Comparison of ENCODE assay signal across 13 cellular contexts in the genomic region with DNA sequence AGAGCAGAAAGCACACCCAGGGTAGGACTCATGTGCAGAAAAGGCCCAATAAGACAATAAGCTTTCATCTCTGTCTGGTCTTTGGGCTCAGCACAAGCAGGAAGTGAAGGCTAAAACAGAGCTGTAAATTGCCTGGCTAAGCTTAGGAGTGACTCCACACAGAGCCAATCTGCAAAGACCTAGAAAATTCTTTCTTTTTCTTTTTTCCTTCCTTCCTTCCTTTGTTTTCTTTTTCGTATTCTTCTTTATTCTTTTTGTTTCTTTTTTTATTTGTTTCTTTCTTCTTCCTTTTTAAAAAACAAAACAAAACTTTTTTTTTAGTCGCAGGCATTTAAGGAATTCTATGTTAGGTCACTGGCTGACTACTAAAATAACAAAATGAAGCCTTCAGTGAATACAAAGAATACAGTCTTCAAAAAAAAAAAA. TPM values are rescaled to one million over a fixed set of nuclear protein-coding genes. Genes with fewer than 3 reads are reported as not detected.
DNase-seq lines count a peak whose midpoint lies in the region; TF ChIP-seq lines count a peak whose summit lies in the region.
"Had no signal": no experiment of that assay in that cellular context is flagged by ENCODE, and none has a peak within 500 bp of the region (broad histone marks: within the 10 kb centered on the region; RNA-seq: fewer than 3 reads in every experiment).

No MANE protein-coding gene starts in this region.

- in situ Hi-C loops in mammary epithelial cell (cut with MboI; ENCODE audit: low sequenced_read_pairs in 2 of 2): loop anchor here in 1 of 2 donors (10.0 kb wide), 1 partner anchor 118 kb away; a partner anchor contains a TSS
- in situ Hi-C loops in transverse colon (cut with MboI; ENCODE audit: low pct_ligation_motif_present in 1 of 4, low pct_unique_long_range_greater_than_20kb in 1 of 4, low sequenced_read_pairs in 3 of 4): loop anchor here in 1 of 4 donors (10.0 kb wide), 1 partner anchor 58 kb away; a partner anchor contains a TSS

- no peak for DNase-seq in mammary epithelial cell
- DNase-seq in breast epithelium (ENCODE audit: low spot score in 2 of 2): no peak
- DNase-seq in cardiac fibroblast (ENCODE audit: low read depth in 2 of 2): peak; percentile 36 to 37
- peak; percentile 24 for DNase-seq in medulla oblongata (ENCODE audit: extremely low spot score)
- no peak for DNase-seq in transverse colon
- DNase-seq in prostate gland (ENCODE audit: low spot score): no peak
- no peak for DNase-seq in CD1c-positive myeloid dendritic cell (ENCODE audit: extremely low spot score)
- no peak for DNase-seq in iPS-NIHi7 (ENCODE audit: extremely low spot score)
- DNase-seq: amniotic stem cell, GOT3, NCI-H2081, nucleus accumbens, stomach had no signal

- CTCF ChIA-PET in mammary epithelial cell (lab: Charles Lee; ENCODE audit: low non-redundant PET): interaction anchor here (0.6 kb wide), 3 partner anchors 16 to 380 kb away, joined by 4 to 8 read pairs (median 5); no protein-coding TSS in a partner anchor

- no peak for TF ChIP-seq EP300 in transverse colon (IDR thresholded peaks at IDR 0.05; ENCODE audit: low read depth)

- dilution Hi-C loops in mammary epithelial cell (cut with HindIII; ENCODE audit: low sequenced_read_pairs): no loop called here

- H2AFZ ChIP-seq in mammary epithelial cell (ENCODE audit: low read depth, low read length): peak overlapping the region; percentile 42

- no peaks in the 10 kb centered on the region for H3K27me3 ChIP-seq in mammary epithelial cell (ENCODE audit: insufficient read depth, low read length)
- no peaks in the 10 kb centered on the region for H3K27me3 ChIP-seq in breast epithelium
- H3K27me3 ChIP-seq in transverse colon: no peaks in the 10 kb centered on the region
- no peaks in the 10 kb centered on the region for H3K27me3 ChIP-seq in prostate gland (replicated peaks; ENCODE audit: insufficient read depth)
- H3K27me3 ChIP-seq: stomach had no signal

- no peak overlapping the region for H3K9ac ChIP-seq in mammary epithelial cell (ENCODE audit: insufficient read depth, low read length)

- TF ChIP-seq CTCF in mammary epithelial cell (conservative IDR thresholded peaks at IDR 0.05 in 1 of 2, IDR thresholded peaks at IDR 0.05 in 1 of 2; ENCODE audit: extremely low read depth in 1 of 2, insufficient read depth in 1 of 2, low read depth in 1 of 2, low read length in 2 of 2) (no peak), breast epithelium (IDR thresholded peaks at IDR 0.05) (no peak), cardiac fibroblast (IDR thresholded peaks at IDR 0.05; ENCODE audit: low read depth, low read length) (no peak), transverse colon (IDR thresholded peaks at IDR 0.05) (no peak), prostate gland (IDR thresholded peaks at IDR 0.05) (no peak)

- BruUV-seq in mammary epithelial cell (replicated peaks; lab: Mats Ljungman, UMichigan): no TSS peak

- H3K4me2 ChIP-seq in mammary epithelial cell (ENCODE audit: insufficient read depth, low read depth, low read length): no peak overlapping the region

- H3K36me3 ChIP-seq in mammary epithelial cell (ENCODE audit: insufficient read depth, low read length) (no peaks in the 10 kb centered on the region), breast epithelium (no peaks in the 10 kb centered on the region), transverse colon (no peaks in the 10 kb centered on the region), prostate gland (no peaks in the 10 kb centered on the region)
- H3K36me3 ChIP-seq: stomach had no signal

- no peaks in the 10 kb centered on the region for H3K4me1 ChIP-seq in mammary epithelial cell (ENCODE audit: insufficient read depth, low read length)
- H3K4me1 ChIP-seq in breast epithelium: no peaks in the 10 kb centered on the region
- peaks cover 0 to 16% (median 6%) of the 10 kb centered on the region in 4 donors for H3K4me1 ChIP-seq in transverse colon
- H3K4me1 ChIP-seq in prostate gland (replicated peaks): no peaks in the 10 kb centered on the region
- H3K4me1 ChIP-seq: stomach had no signal

- no peaks in the 10 kb centered on the region for H3K79me2 ChIP-seq in mammary epithelial cell (ENCODE audit: insufficient read depth, low read length)

- H3K4me3 ChIP-seq in mammary epithelial cell (replicated peaks in 1 of 3; ENCODE audit: insufficient read depth in 1 of 3, low read depth in 2 of 3, low read length in 3 of 3): no peak overlapping the region
- no peak overlapping the region for H3K4me3 ChIP-seq in breast epithelium
- H3K4me3 ChIP-seq in cardiac fibroblast (replicated peaks in 1 of 2; ENCODE audit: low read depth in 2 of 2, low read length in 2 of 2): no peak overlapping the region
- H3K4me3 ChIP-seq in transverse colon: no peak overlapping the region
- no peak overlapping the region for H3K4me3 ChIP-seq in prostate gland
- H3K4me3 ChIP-seq: stomach had no signal

- intact Hi-C loops in mammary epithelial cell (cut with micrococcal nuclease): no loop called here
- intact Hi-C loops in breast epithelium (cut with DNase I; ENCODE audit: low total_unique reads): no loop called here
- intact Hi-C loops in transverse colon (cut with DNase I; ENCODE audit: low total_unique reads): loop anchor here (5.0 kb wide), 1 partner anchor 1006 kb away; no protein-coding TSS in a partner anchor
- intact Hi-C loops in prostate gland (cut with DNase I): no loop called here

- H3K27ac ChIP-seq in mammary epithelial cell (ENCODE audit: insufficient read depth, low read depth, low read length): no peak overlapping the region
- H3K27ac ChIP-seq in breast epithelium: no peak overlapping the region
- H3K27ac ChIP-seq in transverse colon: peak overlapping the region in 3 of 4 donors; percentile 44 to 58 (median 57)
- no peak overlapping the region for H3K27ac ChIP-seq in prostate gland

- WGBS in mammary epithelial cell (ENCODE audit: low coverage, missing lambda C conversion rate): 92% methylated on average over 2 of the region's 2 CpGs
- WGBS in transverse colon (ENCODE audit: low coverage in 1 of 2), 2 donors: 54 to 64% methylated on average over 2 of the region's 2 CpGs
- WGBS in prostate gland: 69% methylated on average over 2 of the region's 2 CpGs

- H3K9me3 ChIP-seq in mammary epithelial cell (replicated peaks; ENCODE audit: insufficient read depth, low read length): no peaks in the 10 kb centered on the region
- H3K9me3 ChIP-seq in breast epithelium: no peaks in the 10 kb centered on the region
- no peaks in the 10 kb centered on the region for H3K9me3 ChIP-seq in transverse colon
- H3K9me3 ChIP-seq in prostate gland: no peaks in the 10 kb centered on the region
- H3K9me3 ChIP-seq: stomach had no signal

- no peak for TF ChIP-seq POLR2A in breast epithelium (IDR thresholded peaks at IDR 0.05)
- TF ChIP-seq POLR2A in transverse colon (IDR thresholded peaks at IDR 0.05): no peak
- TF ChIP-seq POLR2A in prostate gland (IDR thresholded peaks at IDR 0.05): no peak

- no peaks in the 10 kb centered on the region for H4K20me1 ChIP-seq in mammary epithelial cell (ENCODE audit: insufficient read depth, low read length)

RNA-seq across cellular contexts. Expression of a gene that starts 12.2 kb away (rescaled TPM):
- total RNA-seq in mammary epithelial cell (10 to 100 TPM; 24.0 to 62.2 TPM), breast epithelium (10 to 100 TPM; 20.3 to 30.4 (median 27.0) TPM), transverse colon (10 to 100 TPM; 39.4 to 75.5 (median 52.6) TPM), prostate gland (100 to 1,000 TPM in 1 of 2 donors, 10 to 100 TPM in 1; 61.8 to 107 TPM)
- 89.7 TPM for polyA plus RNA-seq in mammary epithelial cell
- 193 TPM for polyA minus RNA-seq in mammary epithelial cell

RNA-seq across cellular contexts. Expression of a gene that starts 12.4 kb away (rescaled TPM):
- total RNA-seq in mammary epithelial cell: 10 to 100 TPM; 12.2 to 18.4 TPM
- 6.4 TPM for polyA plus RNA-seq in mammary epithelial cell
- 3.4 TPM for polyA minus RNA-seq in mammary epithelial cell
- 10 to 100 TPM; 22.2 to 39.8 (median 35.7) TPM for total RNA-seq in breast epithelium
- 10 to 100 TPM; 20.1 to 42.5 (median 37.4) TPM for total RNA-seq in transverse colon
- 10 to 100 TPM; 23.7 to 70.7 TPM for total RNA-seq in prostate gland

RNA-seq across cellular contexts. Expression of a gene that starts 19.5 kb away (rescaled TPM):
- total RNA-seq in mammary epithelial cell: 10 to 100 TPM; 20.8 to 47.7 TPM
- polyA plus RNA-seq in mammary epithelial cell: 39.4 TPM
- polyA minus RNA-seq in mammary epithelial cell: 19.3 TPM
- total RNA-seq in breast epithelium: 10 to 100 TPM; 13.6 to 28.4 (median 24.9) TPM
- 10 to 100 TPM; 19.9 to 36.3 (median 26.5) TPM for total RNA-seq in transverse colon
- 10 to 100 TPM; 31.6 to 33.6 TPM for total RNA-seq in prostate gland

RNA-seq across cellular contexts. Expression of a gene that starts 29.3 kb away (rescaled TPM):
- total RNA-seq in mammary epithelial cell (1 to 10 TPM; 1.8 to 6.0 TPM), breast epithelium (10 to 100 TPM; 18.0 to 38.1 (median 24.9) TPM), transverse colon (10 to 100 TPM in 3 of 4 donors, not detected in 1; 18.0 to 56.0 (median 27.5) TPM), prostate gland (10 to 100 TPM; 28.3 to 41.4 TPM)
- polyA plus RNA-seq in mammary epithelial cell: 2.8 TPM
- not detected for polyA minus RNA-seq in mammary epithelial cell

RNA-seq across cellular contexts. Expression of a gene that starts 56.2 kb away (rescaled TPM):
- 1 to 10 TPM in 1 of 2 donors, under 1 TPM in 1; 0.83 to 2.4 TPM for total RNA-seq in mammary epithelial cell
- 1.5 TPM for polyA plus RNA-seq in mammary epithelial cell
- 4.0 TPM for polyA minus RNA-seq in mammary epithelial cell
- total RNA-seq in breast epithelium: 100 to 1,000 TPM in 1 of 3 donors, 10 to 100 TPM in 2; 46.9 to 119 (median 65.7) TPM
- 10 to 100 TPM in 3 of 4 donors, 1 to 10 TPM in 1; 3.6 to 92.4 (median 45.6) TPM for total RNA-seq in transverse colon
- 10 to 100 TPM; 22.9 to 56.5 TPM for total RNA-seq in prostate gland

Comparison
In these comparisons a context has a peak if more than half of its experiments do, and no peak if none do; other contexts are left out.
1. DNase-seq: peak in cardiac fibroblast (2 of 2) and medulla oblongata (single experiment); none in mammary epithelial cell (single experiment), breast epithelium (0 of 2), transverse colon (single experiment), prostate gland (single experiment), CD1c-positive myeloid dendritic cell (single experiment) and iPS-NIHi7 (single experiment).
2. H3K27ac ChIP-seq: peak in transverse colon (3 of 4); none in mammary epithelial cell (single experiment), breast epithelium (0 of 2) and prostate gland (0 of 2).